27 cellular contexts compared by ENCODE assay signal in the genomic region with DNA sequence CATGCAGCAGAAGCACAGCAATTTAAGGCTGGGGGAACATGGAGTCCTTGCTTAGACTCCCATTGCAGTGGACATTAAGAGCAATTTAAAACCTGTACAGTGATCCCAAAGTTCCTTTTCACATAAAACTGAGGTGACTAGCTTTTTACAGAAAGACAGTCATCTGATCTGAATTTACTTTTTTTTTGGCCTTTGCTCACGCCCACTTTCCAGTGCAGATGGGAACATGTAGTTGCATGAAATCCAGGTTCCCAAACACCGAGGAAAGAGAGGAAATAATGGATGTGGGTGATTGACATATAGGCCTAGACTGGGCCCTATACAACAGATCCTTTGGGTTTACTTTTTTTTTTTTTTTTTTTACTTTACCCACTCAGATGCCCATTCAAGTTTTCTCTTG.
"Had no signal": no experiment of that assay in that cellular context is flagged by ENCODE, and none has a peak within 500 bp of the region (broad histone marks: within the 10 kb centered on the region; RNA-seq: fewer than 3 reads in every experiment).

No MANE protein-coding gene starts in this region.

- H3K36me3 Mint-ChIP-seq: immature natural killer cell; memory B cell; naive thymus-derived CD4-positive, alpha-beta T cell had no signal

- H3K27ac Mint-ChIP-seq: immature natural killer cell; memory B cell; naive thymus-derived CD4-positive, alpha-beta T cell had no signal

- H3K4me2 ChIP-seq: hepatocyte had no signal

- H3K4me1 ChIP-seq: esophagus squamous epithelium, gastroesophageal sphincter, heart left ventricle, left lung, lower lobe of right lung had no signal

- H3K4me3 ChIP-seq: coronary artery, dorsolateral prefrontal cortex, esophagus squamous epithelium, gastroesophageal sphincter, heart left ventricle, hepatocyte, left lung, lower lobe of right lung had no signal

- H3K27ac ChIP-seq: coronary artery, dorsolateral prefrontal cortex, epithelial cell of prostate, esophagus squamous epithelium, gastroesophageal sphincter, heart left ventricle, hepatocyte, left lung, lower lobe of right lung had no signal

- ATAC-seq: esophagus mucosa; gastroesophageal sphincter; heart left ventricle; left cardiac atrium; left lung; left ventricle myocardium superior; lower lobe of right lung; naive thymus-derived CD4-positive, alpha-beta T cell had no signal

- FAIRE-seq: colon, endothelial cell of umbilical vein, frontal cortex had no signal

- H3K27me3 ChIP-seq: dorsolateral prefrontal cortex, esophagus squamous epithelium, gastroesophageal sphincter, heart left ventricle, hepatocyte, left lung had no signal

- H3K9me3 ChIP-seq: esophagus squamous epithelium, lower lobe of right lung had no signal

- H3K36me3 ChIP-seq: esophagus squamous epithelium, gastroesophageal sphincter, heart left ventricle, left lung, lower lobe of right lung had no signal

- H3K4me3 Mint-ChIP-seq: immature natural killer cell; memory B cell; naive thymus-derived CD4-positive, alpha-beta T cell had no signal

- DNase-seq: dermis blood vessel endothelial cell; dorsolateral prefrontal cortex; effector CD4-positive, alpha-beta T cell; effector memory CD4-positive, alpha-beta T cell; erythroblast; esophagus squamous epithelium; foreskin fibroblast; heart left ventricle; hypothalamus; immature natural killer cell; islet precursor cell; left cardiac atrium; left lung; left ventricle myocardium superior; lower lobe of right lung; mesendoderm; midbrain; naive thymus-derived CD4-positive, alpha-beta T cell had no signal

- H3K4me1 Mint-ChIP-seq: immature natural killer cell; memory B cell; naive thymus-derived CD4-positive, alpha-beta T cell had no signal

- H2AFZ ChIP-seq: hepatocyte had no signal

- H3K79me2 ChIP-seq: hepatocyte had no signal
